In the genomic region with DNA sequence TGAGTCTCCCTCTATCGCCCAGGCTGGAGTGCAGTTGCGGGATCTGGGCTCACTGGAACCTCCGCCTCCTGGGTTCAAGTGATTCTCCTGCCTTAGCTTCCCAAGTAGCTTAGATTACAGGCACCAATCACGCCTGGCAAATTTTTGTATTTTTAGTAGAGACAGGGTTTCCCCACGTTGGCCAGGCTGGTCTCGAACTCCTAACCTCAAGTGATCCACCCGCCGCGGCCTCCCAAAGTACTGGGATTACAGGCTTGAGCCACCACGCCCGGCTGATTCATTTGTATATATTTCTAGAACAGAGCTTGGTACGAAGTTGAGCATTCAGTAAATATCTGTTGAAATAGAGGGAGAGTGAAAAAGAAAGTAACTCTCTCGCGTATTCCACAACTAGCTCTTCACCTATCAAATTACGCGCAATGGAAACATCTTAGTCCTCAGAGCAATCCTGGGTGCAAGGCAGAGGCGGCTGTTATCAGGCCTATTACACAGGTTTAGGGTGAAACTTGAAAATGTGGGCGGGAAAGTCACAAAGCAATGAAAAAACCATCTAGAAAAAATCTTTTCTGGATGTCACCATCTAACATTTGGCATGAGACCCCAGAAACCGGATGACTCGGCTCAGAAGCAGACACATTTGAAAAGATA, we compare ENCODE assay signal across 8 cellular contexts.
A peak's percentile ranks its signal among the peaks of the same experiment; 100 is the strongest.
DNase-seq lines count a peak whose midpoint lies in the region; ATAC-seq and TF ChIP-seq lines count a peak whose summit lies in the region.

No MANE protein-coding gene starts in this region.

- H3K4me3 ChIP-seq in GM12865 (ENCODE audit: low read depth, low read length) (peak overlapping the region; percentile 54), NB4 (ENCODE audit: low read depth, low read length) (peak overlapping the region; percentile 53), retinal pigment epithelial cell (ENCODE audit: low read length) (peak overlapping the region; percentile 61)

- peak overlapping the region; percentile 98 for H3K4me3 Mint-ChIP-seq in activated T-cell treated with anti-CD3 and anti-CD28 coated beads, Interleukin-2, amount 50 U/mL, for 24 hours

- H3K27ac Mint-ChIP-seq in activated T-cell treated with anti-CD3 and anti-CD28 coated beads, Interleukin-2, amount 50 U/mL, for 24 hours = peak overlapping the region; percentile 99

- no peaks in the 10 kb centered on the region for H3K27me3 Mint-ChIP-seq in activated T-cell treated with anti-CD3 and anti-CD28 coated beads, Interleukin-2, amount 50 U/mL, for 24 hours

- TF ChIP-seq POLR2A in NB4 (IDR thresholded peaks at IDR 0.05; ENCODE audit: extremely low read depth, insufficient read length) = no peak

- no peak for DNase-seq in GM12865 (ENCODE audit: low read depth)
- no peak for DNase-seq in NB4 (ENCODE audit: low read depth)
- peak; percentile 77 for DNase-seq in activated T-cell treated with anti-CD3 and anti-CD28 coated beads, Interleukin-2, amount 50 U/mL, for 24 hours
- peak; percentile 16 for DNase-seq in fibroblast of the conjunctiva (ENCODE audit: low read depth)
- no peak for DNase-seq in retinal pigment epithelial cell (ENCODE audit: low read depth)
- DNase-seq in HuH-7.5 (ENCODE audit: low spot score) = no peak

- no peak for TF ChIP-seq CTCF in GM12865 (IDR thresholded peaks at IDR 0.05; ENCODE audit: insufficient read depth, low read depth, low read length, missing control alignments)
- no peak for TF ChIP-seq CTCF in NB4 (IDR thresholded peaks at IDR 0.05; ENCODE audit: low read depth, low read length)
- TF ChIP-seq CTCF in retinal pigment epithelial cell (conservative IDR thresholded peaks at IDR 0.05; ENCODE audit: low read depth, low read length) = no peak

- no peaks in the 10 kb centered on the region for H3K9me3 Mint-ChIP-seq in activated T-cell treated with anti-CD3 and anti-CD28 coated beads, Interleukin-2, amount 50 U/mL, for 24 hours

- peaks cover 43% of the 10 kb centered on the region for H3K36me3 Mint-ChIP-seq in activated T-cell treated with anti-CD3 and anti-CD28 coated beads, Interleukin-2, amount 50 U/mL, for 24 hours (ENCODE audit: low read depth)

- peaks cover 42% of the 10 kb centered on the region for H3K4me1 Mint-ChIP-seq in activated T-cell treated with anti-CD3 and anti-CD28 coated beads, Interleukin-2, amount 50 U/mL, for 24 hours (ENCODE audit: low read depth)

- ATAC-seq in HG02884 (IDR thresholded peaks at IDR 0.05; ENCODE audit: unreplicated experiment) (no peak), HG02970 (IDR thresholded peaks at IDR 0.05; ENCODE audit: low FRiP score, unreplicated experiment) (no peak)

Comparison
In these comparisons a context has a peak if more than half of its experiments do, and no peak if none do; other contexts are left out.
1. DNase-seq: peak in activated T-cell treated with anti-CD3 and anti-CD28 coated beads, Interleukin-2, amount 50 U/mL, for 24 hours (single experiment) and fibroblast of the conjunctiva (single experiment); none in GM12865 (single experiment), NB4 (single experiment), retinal pigment epithelial cell (single experiment) and HuH-7.5 (single experiment).
2. Peak in every context shown above with its lines, with median percentiles within 50 percentile points of each other: H3K4me3 ChIP-seq.